8 cellular contexts compared by ENCODE assay signal in genomic region chr4:1201851-1202525, GRCh38. TPM values are rescaled to one million over a fixed set of nuclear protein-coding genes. Genes with fewer than 3 reads are reported as not detected.
A peak's percentile ranks its signal among the peaks of the same experiment; 100 is the strongest.
DNase-seq lines count a peak whose midpoint lies in the region; ATAC-seq and TF ChIP-seq lines count a peak whose summit lies in the region.

No MANE protein-coding gene starts in this region.

- intact Hi-C loops in activated CD4-positive, alpha-beta T cell treated with anti-CD3 and anti-CD28 coated beads, Interleukin-2, amount 10 ng/mL, durations not matched to agents 24 days and 14 days (cut with micrococcal nuclease): loop anchor here (1.0 to 5.0 kb wide), 5 partner anchors 15 to 190 kb away; partner anchors contain the start of genes CTBP1 and FGFRL1
- intact Hi-C loops in posterior cingulate gyrus (cut with DNase I): no loop called here

- H3K27me3 Mint-ChIP-seq in activated CD4-positive, alpha-beta T cell treated with anti-CD3 and anti-CD28 coated beads, Interleukin-2, amount 10 ng/mL, durations not matched to agents 24 days and 14 days: no peaks in the 10 kb centered on the region
- H3K27me3 Mint-ChIP-seq in effector memory CD8-positive, alpha-beta T cell: no peaks in the 10 kb centered on the region
- H3K27me3 Mint-ChIP-seq in type B pancreatic cell: no peaks in the 10 kb centered on the region

- peaks cover 27% of the 10 kb centered on the region for H3K36me3 Mint-ChIP-seq in activated CD4-positive, alpha-beta T cell treated with anti-CD3 and anti-CD28 coated beads, Interleukin-2, amount 10 ng/mL, durations not matched to agents 24 days and 14 days (ENCODE audit: low read depth)
- H3K36me3 Mint-ChIP-seq in effector memory CD8-positive, alpha-beta T cell (ENCODE audit: insufficient read depth): peaks cover 55% of the 10 kb centered on the region
- no peaks in the 10 kb centered on the region for H3K36me3 Mint-ChIP-seq in type B pancreatic cell

- DNase-seq in EH (ENCODE audit: low read depth) (peak; percentile 80), posterior cingulate gyrus (peak in 8 of 10 donors; percentile 1 to 68 (median 16)), type B pancreatic cell (ENCODE audit: extremely low spot score, unreplicated experiment) (peak; percentile 43), hypothalamus (lab: John Stamatoyannopoulos, UW) (no peak)
- peak; percentile 95 for DNase-seq in activated CD4-positive, alpha-beta T cell treated with anti-CD3 and anti-CD28 coated beads, Interleukin-2, amount 10 ng/mL, durations not matched to agents 24 days and 14 days
- DNase-seq in effector memory CD8-positive, alpha-beta T cell: peak; percentile 87 to 89 (median 87)

- TF ChIP-seq CTCF in type B pancreatic cell (conservative IDR thresholded peaks at IDR 0.05): no peak

- H3K4me1 Mint-ChIP-seq in activated CD4-positive, alpha-beta T cell treated with anti-CD3 and anti-CD28 coated beads, Interleukin-2, amount 10 ng/mL, durations not matched to agents 24 days and 14 days: peaks cover 35% of the 10 kb centered on the region
- peaks cover 52 to 63% of the 10 kb centered on the region in 2 donors for H3K4me1 Mint-ChIP-seq in effector memory CD8-positive, alpha-beta T cell (ENCODE audit: low read depth in 2 of 2)
- peaks cover 16% of the 10 kb centered on the region for H3K4me1 Mint-ChIP-seq in type B pancreatic cell (ENCODE audit: unreplicated experiment)

- H3K27ac Mint-ChIP-seq in activated CD4-positive, alpha-beta T cell treated with anti-CD3 and anti-CD28 coated beads, Interleukin-2, amount 10 ng/mL, durations not matched to agents 24 days and 14 days: peak overlapping the region; percentile 99
- peak overlapping the region; percentile 99 for H3K27ac Mint-ChIP-seq in effector memory CD8-positive, alpha-beta T cell
- peak overlapping the region; percentile 45 for H3K27ac Mint-ChIP-seq in type B pancreatic cell

- peak overlapping the region; percentile 75 for H3K4me3 Mint-ChIP-seq in activated CD4-positive, alpha-beta T cell treated with anti-CD3 and anti-CD28 coated beads, Interleukin-2, amount 10 ng/mL, durations not matched to agents 24 days and 14 days
- H3K4me3 Mint-ChIP-seq in effector memory CD8-positive, alpha-beta T cell: peak overlapping the region; percentile 91 to 93
- H3K4me3 Mint-ChIP-seq in type B pancreatic cell: no peak overlapping the region

- peak; percentile 10 for ATAC-seq in HG03103 (IDR thresholded peaks at IDR 0.05; ENCODE audit: low read depth, unreplicated experiment)
- ATAC-seq in effector memory CD8-positive, alpha-beta T cell (replicated peaks): peak; percentile 66
- ATAC-seq in GM18861 (IDR thresholded peaks at IDR 0.05; ENCODE audit: unreplicated experiment): no peak

- no peaks in the 10 kb centered on the region for H3K9me3 Mint-ChIP-seq in activated CD4-positive, alpha-beta T cell treated with anti-CD3 and anti-CD28 coated beads, Interleukin-2, amount 10 ng/mL, durations not matched to agents 24 days and 14 days
- H3K9me3 Mint-ChIP-seq in effector memory CD8-positive, alpha-beta T cell: no peaks in the 10 kb centered on the region
- H3K9me3 Mint-ChIP-seq in type B pancreatic cell: no peaks in the 10 kb centered on the region

RNA-seq across cellular contexts. Expression of gene SPON2, which starts 29.6 kb away (rescaled TPM):
- total RNA-seq in activated CD4-positive, alpha-beta T cell treated with anti-CD3 and anti-CD28 coated beads, Interleukin-2, amount 10 ng/mL, durations not matched to agents 24 days and 14 days: 20.7 and 21.6 TPM in 2 replicates
- total RNA-seq in type B pancreatic cell (ENCODE audit: low replicate concordance): 8.8 and 10.4 TPM in 2 replicates

RNA-seq across cellular contexts. Expression of gene CTBP1, which starts 46.9 kb away (rescaled TPM):
- total RNA-seq in activated CD4-positive, alpha-beta T cell treated with anti-CD3 and anti-CD28 coated beads, Interleukin-2, amount 10 ng/mL, durations not matched to agents 24 days and 14 days: 190 and 200 TPM in 2 replicates
- total RNA-seq in type B pancreatic cell (ENCODE audit: low replicate concordance): 147 and 165 TPM in 2 replicates

Comparison
In these comparisons a context has a peak if more than half of its experiments do, and no peak if none do; other contexts are left out.
1. DNase-seq: peak in EH (single experiment), activated CD4-positive, alpha-beta T cell treated with anti-CD3 and anti-CD28 coated beads, Interleukin-2, amount 10 ng/mL, durations not matched to agents 24 days and 14 days (single experiment), effector memory CD8-positive, alpha-beta T cell (3 of 3), posterior cingulate gyrus (8 of 10) and type B pancreatic cell (single experiment); none in hypothalamus (0 of 51).
2. H3K27ac Mint-ChIP-seq: peak in every context shown above with its lines; median percentile 99 in activated CD4-positive, alpha-beta T cell treated with anti-CD3 and anti-CD28 coated beads, Interleukin-2, amount 10 ng/mL, durations not matched to agents 24 days and 14 days; 99 in effector memory CD8-positive, alpha-beta T cell; 45 in type B pancreatic cell.